14 cellular contexts compared by ENCODE assay signal in the genomic region with DNA sequence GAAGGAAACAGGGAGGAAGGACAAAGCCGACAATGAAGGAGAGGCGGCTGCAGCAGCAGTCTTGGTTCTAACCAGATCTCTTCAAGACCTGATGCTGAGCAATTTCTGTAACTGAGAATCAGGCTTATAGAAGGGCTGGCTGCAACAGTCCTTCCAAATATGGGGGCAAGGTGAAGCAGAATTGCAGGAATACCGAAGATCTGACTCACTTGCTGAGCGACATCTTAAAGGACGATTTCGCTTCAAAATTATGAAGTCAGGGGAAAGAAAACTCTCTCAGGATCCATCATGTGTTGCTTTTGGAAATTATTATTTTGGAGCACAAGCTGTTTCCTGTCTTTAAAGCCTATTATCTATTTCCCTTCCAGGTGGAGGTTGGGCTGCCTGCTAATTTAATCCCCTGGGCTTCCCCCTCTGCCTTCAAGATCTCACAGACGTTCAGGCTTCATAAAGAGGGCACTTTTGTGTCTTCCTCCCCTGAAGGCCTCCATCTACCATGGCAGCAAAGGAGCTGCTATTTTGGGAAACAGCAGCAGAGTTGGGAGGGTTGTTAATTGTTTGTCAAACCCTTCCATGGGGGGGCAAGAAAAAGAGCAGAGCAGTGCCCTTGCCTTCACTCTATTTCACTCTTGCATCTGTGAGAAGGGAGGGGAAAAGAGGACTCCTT. TPM values are rescaled to one million over a fixed set of nuclear protein-coding genes. Genes with fewer than 3 reads are reported as not detected.
DNase-seq lines count a peak whose midpoint lies in the region; ATAC-seq, FAIRE-seq and TF ChIP-seq lines count a peak whose summit lies in the region.
"Had no signal": no experiment of that assay in that cellular context is flagged by ENCODE, and none has a peak within 500 bp of the region (broad histone marks: within the 10 kb centered on the region; RNA-seq: fewer than 3 reads in every experiment).

No MANE protein-coding gene starts in this region.

- peaks cover 25% of the 10 kb centered on the region; the same call in 1 of the 2 replicates for H3K27me3 ChIP-seq in DOHH2 (ENCODE audit: control insufficient read depth, low read length)
- no peaks in the 10 kb centered on the region for H3K27me3 ChIP-seq in astrocyte (ENCODE audit: insufficient read depth, low read length)
- H3K27me3 ChIP-seq in mesenchymal stem cell (ENCODE audit: control insufficient read depth in 1 of 2, insufficient read depth in 1 of 2, low read length in 2 of 2) = no peaks in the 10 kb centered on the region

- peak overlapping the region; percentile 69 for H3K4me3 Mint-ChIP-seq in astrocyte (ENCODE audit: unreplicated experiment)
- H3K4me3 Mint-ChIP-seq: CD4-positive, CD25-positive, alpha-beta regulatory T cell; central memory CD8-positive, alpha-beta T cell had no signal

- peak overlapping the region in 1 of 2 experiments; percentile 57 for H3K4ac ChIP-seq in mesenchymal stem cell (ENCODE audit: low read depth in 1 of 2, low read length in 2 of 2)

- H3K9me3 Mint-ChIP-seq in astrocyte (ENCODE audit: unreplicated experiment) = no peaks in the 10 kb centered on the region
- H3K9me3 Mint-ChIP-seq: central memory CD8-positive, alpha-beta T cell had no signal

- no peak overlapping the region for H3K27ac ChIP-seq in DOHH2 (ENCODE audit: low read depth, low read length)
- peak overlapping the region; percentile 83 for H3K27ac ChIP-seq in astrocyte (ENCODE audit: low read depth, low read length)
- peak overlapping the region; percentile 66 for H3K27ac ChIP-seq in mesenchymal stem cell (ENCODE audit: low read length, poor library complexity, severe bottlenecking)

- no peak overlapping the region for H2BK12ac ChIP-seq in mesenchymal stem cell (ENCODE audit: low read length in 2 of 2)

- no peak for FAIRE-seq in astrocyte (lab: Jason Lieb, UNC)

- H2BK120ac ChIP-seq in mesenchymal stem cell (ENCODE audit: low read depth, low read length) = no peak overlapping the region

- TF ChIP-seq CTCF in DOHH2 (IDR thresholded peaks at IDR 0.05; ENCODE audit: low read depth, low read length, poor library complexity, severe bottlenecking) (no peak), astrocyte (IDR thresholded peaks at IDR 0.05; ENCODE audit: insufficient read depth, low read depth, low read length) (no peak)

- DNase-seq in LHCN-M2 (ENCODE audit: low read depth) (peak; percentile 57), astrocyte (ENCODE audit: low read depth) (peak; percentile 69), mesenchymal stem cell (no peak), activated T-cell treated with anti-CD3 and anti-CD28 coated beads for 4 hours (no peak), 8988T (no peak)
- DNase-seq: CD4-positive, CD25-positive, alpha-beta regulatory T cell; left colon; occipital lobe; SIG-M5 had no signal

- H3K4me2 ChIP-seq in DOHH2 (ENCODE audit: low read length) = peak overlapping the region; percentile 51
- peak overlapping the region; percentile 49 for H3K4me2 ChIP-seq in astrocyte (ENCODE audit: low read length)
- no peak overlapping the region for H3K4me2 ChIP-seq in mesenchymal stem cell (ENCODE audit: low read length, poor library complexity, severe bottlenecking)

- peak overlapping the region; percentile 46 to 71 for H3K18ac ChIP-seq in mesenchymal stem cell (ENCODE audit: low read depth in 1 of 2, low read length in 2 of 2)

- peak overlapping the region; percentile 43 for H2AK5ac ChIP-seq in mesenchymal stem cell (ENCODE audit: low read length, severe bottlenecking)

- H3K27ac Mint-ChIP-seq in astrocyte (ENCODE audit: unreplicated experiment) = peak overlapping the region; percentile 95
- H3K27ac Mint-ChIP-seq: activated T-helper 2 cell treated with anti-CD3 and anti-CD28 coated beads, Interferon-gamma antibody, Interleukin-2, Interleukin-4, amounts not matched to agents 10 μg/mL and 5 μg/mL and 100 μg/mL, durations not matched to agents 14 hours and 24 hours and 36 hours had no signal

- no peak overlapping the region for H2BK15ac ChIP-seq in mesenchymal stem cell (ENCODE audit: low read depth, poor library complexity, severe bottlenecking)

- H2AFZ ChIP-seq in astrocyte (ENCODE audit: low read depth, low read length) (peak overlapping the region; percentile 60), mesenchymal stem cell (ENCODE audit: low read depth, low read length) (no peak overlapping the region)

- peak overlapping the region; percentile 88 for H2BK5ac ChIP-seq in mesenchymal stem cell (ENCODE audit: low read depth, low read length, poor library complexity, severe bottlenecking)

- H3K4me1 ChIP-seq in DOHH2 (ENCODE audit: control insufficient read depth, low read length) (peaks cover 37% of the 10 kb centered on the region), astrocyte (ENCODE audit: insufficient read depth, low read length) (peaks cover 22% of the 10 kb centered on the region), mesenchymal stem cell (ENCODE audit: control insufficient read depth, insufficient read depth, low read depth, low read length) (peaks cover 8% of the 10 kb centered on the region)

- ATAC-seq in HG03280 (IDR thresholded peaks at IDR 0.05; ENCODE audit: unreplicated experiment) (no peak), GM19324 (IDR thresholded peaks at IDR 0.05; ENCODE audit: low FRiP score, unreplicated experiment) (no peak)
- ATAC-seq: left colon had no signal

- H3K4me1 Mint-ChIP-seq in astrocyte (ENCODE audit: low read depth, unreplicated experiment) = peaks cover 27% of the 10 kb centered on the region
- H3K4me1 Mint-ChIP-seq: CD4-positive, CD25-positive, alpha-beta regulatory T cell; central memory CD8-positive, alpha-beta T cell had no signal

- no peaks in the 10 kb centered on the region for H3K9me2 ChIP-seq in DOHH2 (replicated peaks; ENCODE audit: control insufficient read depth, low read length)

- H3K79me2 ChIP-seq in DOHH2 (ENCODE audit: control insufficient read depth, low read length) = no peaks in the 10 kb centered on the region
- H3K79me2 ChIP-seq in astrocyte (ENCODE audit: insufficient read depth, low read length) = no peaks in the 10 kb centered on the region

- H3K9ac ChIP-seq in astrocyte (ENCODE audit: low read length) (peak overlapping the region; percentile 71), mesenchymal stem cell (ENCODE audit: low read length) (peak overlapping the region; percentile 79)

- no peaks in the 10 kb centered on the region for H3K79me1 ChIP-seq in mesenchymal stem cell (replicated peaks; ENCODE audit: low read length, poor library complexity, severe bottlenecking)

- no peak overlapping the region for H3K23ac ChIP-seq in mesenchymal stem cell (ENCODE audit: low read length in 2 of 2)

- H3K14ac ChIP-seq in mesenchymal stem cell (ENCODE audit: low read length in 2 of 2) = no peak overlapping the region

- no peaks in the 10 kb centered on the region for H4K20me1 ChIP-seq in DOHH2 (ENCODE audit: control insufficient read depth, insufficient read depth, low read depth, low read length)
- no peaks in the 10 kb centered on the region for H4K20me1 ChIP-seq in astrocyte (ENCODE audit: insufficient read depth, low read length)

- no peaks in the 10 kb centered on the region for H3K27me3 Mint-ChIP-seq in astrocyte (ENCODE audit: low read depth, unreplicated experiment)

- H3K9me3 ChIP-seq in DOHH2 (ENCODE audit: control insufficient read depth, insufficient read depth, low read length) (no peaks in the 10 kb centered on the region), astrocyte (ENCODE audit: insufficient read depth, low read depth, low read length) (no peaks in the 10 kb centered on the region), mesenchymal stem cell (ENCODE audit: control insufficient read depth, low read length) (no peaks in the 10 kb centered on the region)

- H4K91ac ChIP-seq in mesenchymal stem cell (ENCODE audit: low read length) = no peak overlapping the region

- H3F3A ChIP-seq in DOHH2 (ENCODE audit: control insufficient read depth, insufficient read depth) = no peaks in the 10 kb centered on the region

- H3K36me3 Mint-ChIP-seq in astrocyte (ENCODE audit: low read depth, unreplicated experiment) = no peaks in the 10 kb centered on the region
- H3K36me3 Mint-ChIP-seq: CD4-positive, CD25-positive, alpha-beta regulatory T cell had no signal

- no peaks in the 10 kb centered on the region for H3K36me3 ChIP-seq in DOHH2 (ENCODE audit: control insufficient read depth, low read length)
- H3K36me3 ChIP-seq in astrocyte (ENCODE audit: insufficient read depth, low read length) = no peaks in the 10 kb centered on the region
- no peaks in the 10 kb centered on the region for H3K36me3 ChIP-seq in mesenchymal stem cell (ENCODE audit: control insufficient read depth in 1 of 2, insufficient read depth in 2 of 2, low read depth in 1 of 2, low read length in 2 of 2)

- H3K4me3 ChIP-seq in DOHH2 (ENCODE audit: low read length) = peak overlapping the region; percentile 8; the same call in 1 of the 2 replicates
- H3K4me3 ChIP-seq in astrocyte (ENCODE audit: insufficient read depth, low read depth, low read length) = no peak overlapping the region
- H3K4me3 ChIP-seq in mesenchymal stem cell (ENCODE audit: insufficient read depth in 1 of 2, low read depth in 1 of 2, low read length in 2 of 2) = no peak overlapping the region

- WGBS in mesenchymal stem cell = 39% methylated on average over 7 of the region's 7 CpGs

- peak overlapping the region; percentile 59 for H4K8ac ChIP-seq in mesenchymal stem cell (ENCODE audit: low read length)

RNA-seq across cellular contexts. Expression of a gene that starts 10.8 kb away (rescaled TPM):
- total RNA-seq in LHCN-M2 (2014; rRNA removed) = 99.0 and 107 TPM in 2 replicates
- 41.8 TPM for polyA plus RNA-seq in LHCN-M2 (2012)
- 23.2 and 28.3 TPM in 2 replicates for total RNA-seq in astrocyte
- polyA plus RNA-seq in mesenchymal stem cell (2013, experiment 1 of 2) = 11.3 TPM
- polyA plus RNA-seq in mesenchymal stem cell (2013, experiment 2 of 2) = 11.5 TPM

RNA-seq across cellular contexts. Expression of a gene that starts 43.9 kb away (rescaled TPM):
- total RNA-seq in LHCN-M2 (2014; rRNA removed) (16.5 and 16.9 TPM in 2 replicates), astrocyte (1.2 and 1.6 TPM in 2 replicates)
- 20.0 TPM for polyA plus RNA-seq in LHCN-M2 (2012)
- polyA plus RNA-seq in mesenchymal stem cell (2013, experiment 1 of 2) = 2.2 TPM
- polyA plus RNA-seq in mesenchymal stem cell (2013, experiment 2 of 2) = 2.2 TPM

RNA-seq across cellular contexts. Expression of a gene that starts 55.0 kb away (rescaled TPM):
- total RNA-seq in LHCN-M2 (2014; rRNA removed) (19.3 and 20.2 TPM in 2 replicates), astrocyte (23.1 and 27.6 TPM in 2 replicates)
- 12.7 TPM for polyA plus RNA-seq in LHCN-M2 (2012)
- polyA plus RNA-seq in mesenchymal stem cell (2013, experiment 1 of 2) = 11.2 TPM
- polyA plus RNA-seq in mesenchymal stem cell (2013, experiment 2 of 2) = 10.8 TPM

Comparison
In these comparisons a context has a peak if more than half of its experiments do, and no peak if none do; other contexts are left out.
1. DNase-seq: peak in LHCN-M2 (single experiment) and astrocyte (single experiment); none in mesenchymal stem cell (single experiment), activated T-cell treated with anti-CD3 and anti-CD28 coated beads for 4 hours (single experiment) and 8988T (single experiment).